In genomic region chr2:144583741-144584453, GRCh38 we compare ENCODE assay signal across 11 cellular contexts.
DNase-seq lines count a peak whose midpoint lies in the region; ATAC-seq and TF ChIP-seq lines count a peak whose summit lies in the region.
"Had no signal": no experiment of that assay in that cellular context is flagged by ENCODE, and none has a peak within 500 bp of the region (broad histone marks: within the 10 kb centered on the region; RNA-seq: fewer than 3 reads in every experiment).

No MANE protein-coding gene starts in this region.

- no peaks in the 10 kb centered on the region for H3K36me3 Mint-ChIP-seq in MCF 10A (ENCODE audit: insufficient read depth, unreplicated experiment)
- H3K36me3 Mint-ChIP-seq: activated naive CD8-positive, alpha-beta T cell had no signal

- no peaks in the 10 kb centered on the region for H3K9me2 ChIP-seq in SK-N-SH

- H2AFZ ChIP-seq in SK-N-SH (ENCODE audit: low read depth): 0 out of 2 replicates have a peak overlapping the region, but pooled peaks have one; percentile 48

- no peaks in the 10 kb centered on the region for H4K20me1 ChIP-seq in SK-N-SH (ENCODE audit: insufficient read depth)

- no TSS peak for BruUV-seq in MCF 10A (replicated peaks; lab: Mats Ljungman, UMichigan)

- H3K4me1 ChIP-seq in breast epithelium: no peaks in the 10 kb centered on the region
- peaks cover 0 to 18% of the 10 kb centered on the region in 2 experiments; a peak in 2 of 4 replicates for H3K4me1 ChIP-seq in SK-N-SH (ENCODE audit: control insufficient read depth in 1 of 2, insufficient read depth in 2 of 2, low read depth in 1 of 2, low read length in 1 of 2)

- TF ChIP-seq EP300 in SK-N-SH (IDR thresholded peaks at IDR 0.05; ENCODE audit: borderline replicate concordance in 1 of 2, low read depth in 1 of 2, low read length in 1 of 2): peak in 1 of 2 experiments; percentile 33; a peak in 1 of 4 replicates

- H3K27ac ChIP-seq in breast epithelium (no peak overlapping the region), SK-N-SH (ENCODE audit: low read depth in 2 of 2, low read length in 1 of 2) (peak overlapping the region in 1 of 2 experiments; percentile 51; a peak in 2 of 4 replicates)

- no peak for TF ChIP-seq RAD21 in SK-N-SH (IDR thresholded peaks at IDR 0.05; ENCODE audit: low read length)

- POLR2A ChIA-PET in MCF 10A (lab: Yijun Ruan, JAX) (interaction anchor here (1.3 to 2.2 kb wide), 4 partner anchors 10 to 41 kb away, joined by 3 to 9 read pairs (median 4); no protein-coding TSS in a partner anchor), SK-N-SH (lab: Yijun Ruan, JAX) (no interaction called here)

- 88% methylated on average over 4 of the region's 4 CpGs for WGBS in SK-N-SH (ENCODE audit: low lambda C conversion rate)

- no peaks in the 10 kb centered on the region for H3F3A ChIP-seq in SK-N-SH (replicated peaks; ENCODE audit: insufficient read depth)

- DNase-seq in MCF 10A (ENCODE audit: unreplicated experiment) (peak; percentile 87), breast epithelium (ENCODE audit: low spot score in 2 of 2) (no peak), SK-N-SH (no peak), fibroblast of peridontal ligament (ENCODE audit: extremely low read depth) (peak; percentile 92), cerebellum (ENCODE audit: low spot score) (no peak), globus pallidus (ENCODE audit: low spot score) (no peak)
- DNase-seq in stimulated activated naive CD8-positive, alpha-beta T cell treated with anti-CD3 and anti-CD28 coated beads, Interleukin-15, Interleukin-2, amounts not matched to agents 100 U/mL and 50 U/mL, for 24 hours: no peak
- DNase-seq: head of caudate nucleus, NCI-H1092 had no signal

- no peak overlapping the region for H3K4me3 Mint-ChIP-seq in MCF 10A (ENCODE audit: unreplicated experiment)
- H3K4me3 Mint-ChIP-seq: activated naive CD8-positive, alpha-beta T cell had no signal

- H3K27me3 ChIP-seq in breast epithelium (no peaks in the 10 kb centered on the region), SK-N-SH (ENCODE audit: insufficient read depth) (no peaks in the 10 kb centered on the region)

- intact Hi-C loops in MCF 10A (cut with micrococcal nuclease): loop anchor here (5.0 kb wide), 1 partner anchor 322 kb away; no protein-coding TSS in a partner anchor
- intact Hi-C loops in breast epithelium (cut with DNase I; ENCODE audit: low total_unique reads): no loop called here

- H3K36me3 ChIP-seq in breast epithelium (no peaks in the 10 kb centered on the region), SK-N-SH (replicated peaks in 1 of 2; ENCODE audit: control insufficient read depth in 1 of 2, insufficient read depth in 2 of 2, low read length in 1 of 2) (no peaks in the 10 kb centered on the region)

- H3K9me3 Mint-ChIP-seq in MCF 10A (ENCODE audit: unreplicated experiment): peaks cover 8% of the 10 kb centered on the region

- ATAC-seq in stimulated activated naive CD8-positive, alpha-beta T cell treated with anti-CD3 and anti-CD28 coated beads, Interleukin-15, Interleukin-2, amounts not matched to agents 100 U/mL and 50 U/mL, for 24 hours: peak; percentile 93
- ATAC-seq in GM21515 (IDR thresholded peaks at IDR 0.05; ENCODE audit: unreplicated experiment): no peak

- H3K27me3 Mint-ChIP-seq in MCF 10A (ENCODE audit: insufficient read depth, unreplicated experiment): no peaks in the 10 kb centered on the region

- H3K4me3 ChIP-seq in breast epithelium: no peak overlapping the region
- no peak overlapping the region for H3K4me3 ChIP-seq in SK-N-SH (ENCODE audit: low read depth in 2 of 2, low read length in 1 of 2)

- peak overlapping the region; percentile 57 for H3K27ac Mint-ChIP-seq in MCF 10A (ENCODE audit: low read depth, unreplicated experiment)
- H3K27ac Mint-ChIP-seq: activated naive CD8-positive, alpha-beta T cell had no signal

- no peaks in the 10 kb centered on the region for H3K79me2 ChIP-seq in SK-N-SH (ENCODE audit: insufficient read depth)

- peaks cover 21% of the 10 kb centered on the region for H3K4me1 Mint-ChIP-seq in MCF 10A (ENCODE audit: insufficient read depth, unreplicated experiment)

- no peak overlapping the region for H3K9ac ChIP-seq in SK-N-SH

- H3K9me3 ChIP-seq in breast epithelium (no peaks in the 10 kb centered on the region), SK-N-SH (no peaks in the 10 kb centered on the region)

- no peak for TF ChIP-seq POLR2A in breast epithelium (IDR thresholded peaks at IDR 0.05)

- CTCF ChIA-PET in MCF 10A (lab: Yijun Ruan, JAX): interaction anchor here (0.6 to 1.0 kb wide), 2 partner anchors 22 to 898 kb away, joined by 3 to 5 read pairs; no protein-coding TSS in a partner anchor
- CTCF ChIA-PET in SK-N-SH (lab: Yijun Ruan, JAX): interaction anchor here (1.2 kb wide), 1 partner anchor 10 kb away, joined by 3 read pairs; no protein-coding TSS in a partner anchor

- no peak overlapping the region for H3K4me2 ChIP-seq in SK-N-SH

- no peak for TF ChIP-seq CTCF in MCF 10A (IDR thresholded peaks at IDR 0.05; ENCODE audit: unreplicated experiment)
- no peak for TF ChIP-seq CTCF in breast epithelium (IDR thresholded peaks at IDR 0.05)
- no peak for TF ChIP-seq CTCF in SK-N-SH (IDR thresholded peaks at IDR 0.05)

TF ChIP-seq in SK-N-SH, 30 proteins besides CTCF, POLR2A, EP300 and RAD21:
- no peak for TF ChIP-seq NRF1 (IDR thresholded peaks at IDR 0.05; ENCODE audit: low read depth, low read length)
- no peak for TF ChIP-seq MAX (IDR thresholded peaks at IDR 0.05; ENCODE audit: low read depth)
- TF ChIP-seq FOSL2 (IDR thresholded peaks at IDR 0.05; ENCODE audit: borderline replicate concordance, low read depth): peak; percentile 86
- no peak for TF ChIP-seq RXRA (IDR thresholded peaks at IDR 0.05; ENCODE audit: borderline replicate concordance, low read depth)
- no peak for TF ChIP-seq CHD2 (IDR thresholded peaks at IDR 0.05; ENCODE audit: low read length, partially characterized antibody)
- peak; percentile 80 for TF ChIP-seq JUND (IDR thresholded peaks at IDR 0.05)
- no peak for TF ChIP-seq GATA2 (CRISPR knock-in tag; IDR thresholded peaks at IDR 0.05)
- TF ChIP-seq MXI1 (IDR thresholded peaks at IDR 0.05; ENCODE audit: low read depth, low read length): no peak
- TF ChIP-seq FOXJ3 (CRISPR knock-in tag; IDR thresholded peaks at IDR 0.05): no peak
- TF ChIP-seq SMC3 (IDR thresholded peaks at IDR 0.05; ENCODE audit: low read depth, low read length): no peak
- TF ChIP-seq ZBTB33 (IDR thresholded peaks at IDR 0.05; ENCODE audit: borderline replicate concordance, low read depth): no peak
- TF ChIP-seq TCF12 (IDR thresholded peaks at IDR 0.05): peak; percentile 56; the same call in 1 of the 2 replicates
- no peak; the same call in 1 of the 2 replicates for TF ChIP-seq TEAD4 (IDR thresholded peaks at IDR 0.05; ENCODE audit: borderline replicate concordance, insufficient read depth)
- no peak for TF ChIP-seq SIN3A (IDR thresholded peaks at IDR 0.05; ENCODE audit: borderline replicate concordance, low read depth, low read length)
- no peak for TF ChIP-seq GABPA (IDR thresholded peaks at IDR 0.05; ENCODE audit: low read depth)
- peak; percentile 77 for TF ChIP-seq NFIC (IDR thresholded peaks at IDR 0.05; ENCODE audit: borderline replicate concordance)
- no peak for TF ChIP-seq POLR2AphosphoS5 (IDR thresholded peaks at IDR 0.05; ENCODE audit: low read depth, low read length)
- TF ChIP-seq EZH2phosphoT487 (IDR thresholded peaks at IDR 0.05; ENCODE audit: borderline replicate concordance, low read depth): no peak
- no peak for TF ChIP-seq USF2 (IDR thresholded peaks at IDR 0.05; ENCODE audit: borderline replicate concordance, low read depth, low read length)
- no peak for TF ChIP-seq PBX3 (IDR thresholded peaks at IDR 0.05)
- TF ChIP-seq MEF2A (IDR thresholded peaks at IDR 0.05; ENCODE audit: borderline replicate concordance, low read depth): no peak
- no peak for TF ChIP-seq TAF1 (IDR thresholded peaks at IDR 0.05; ENCODE audit: borderline replicate concordance, low read depth, low read length)

Comparison
In these comparisons a context has a peak if more than half of its experiments do, and no peak if none do; other contexts are left out.
1. DNase-seq: peak in MCF 10A (single experiment) and fibroblast of peridontal ligament (single experiment); none in breast epithelium (0 of 2), SK-N-SH (single experiment), stimulated activated naive CD8-positive, alpha-beta T cell treated with anti-CD3 and anti-CD28 coated beads, Interleukin-15, Interleukin-2, amounts not matched to agents 100 U/mL and 50 U/mL, for 24 hours (single experiment), cerebellum (single experiment) and globus pallidus (single experiment).